ENCODE assay signal across 1 cellular context in genomic region chr14:75375983-75376382, GRCh38.
TF ChIP-seq lines count a peak whose summit lies in the region.

No MANE protein-coding gene starts in this region.

TF ChIP-seq in GM12878, 131 proteins besides CTCF, POLR2A, EP300 and RAD21:
- TF ChIP-seq ASH2L (IDR thresholded peaks at IDR 0.05; ENCODE audit: borderline replicate concordance, low read depth) (no peak), TCF12 (IDR thresholded peaks at IDR 0.05; ENCODE audit: low read depth, low read length) (no peak), CREB1 (IDR thresholded peaks at IDR 0.05; ENCODE audit: low read depth) (no peak), FOS (IDR thresholded peaks at IDR 0.05; ENCODE audit: borderline replicate concordance, extremely low read depth, insufficient read length) (no peak), MTA2 (IDR thresholded peaks at IDR 0.05; ENCODE audit: low read depth) (no peak), PAX8 (IDR thresholded peaks at IDR 0.05) (no peak), SUZ12 (IDR thresholded peaks at IDR 0.05; ENCODE audit: unreplicated experiment) (no peak), NBN (IDR thresholded peaks at IDR 0.05) (no peak), IKZF1 (conservative IDR thresholded peaks at IDR 0.05) (no peak), ATF3 (IDR thresholded peaks at IDR 0.05; ENCODE audit: borderline replicate concordance, extremely low read depth, low read depth, low read length) (no peak), SMARCA5 (IDR thresholded peaks at IDR 0.05) (no peak), KDM1A (IDR thresholded peaks at IDR 0.05; ENCODE audit: borderline replicate concordance) (no peak), BCL11A (IDR thresholded peaks at IDR 0.05; ENCODE audit: low read depth, low read length) (no peak), YY1 (IDR thresholded peaks at IDR 0.05; ENCODE audit: low read depth, low read length) (no peak), POLR2AphosphoS2 (IDR thresholded peaks at IDR 0.05; ENCODE audit: low read depth, low read length) (no peak), RELB (IDR thresholded peaks at IDR 0.05; ENCODE audit: low read depth) (no peak), TCF7 (IDR thresholded peaks at IDR 0.05; ENCODE audit: borderline replicate concordance) (no peak), HDGF (IDR thresholded peaks at IDR 0.05) (no peak)
